In genomic region chr2:86533589-86533988, GRCh38 we compare ENCODE assay signal across 28 cellular contexts. TPM values are rescaled to one million over a fixed set of nuclear protein-coding genes. Genes with fewer than 3 reads are reported as not detected.
DNase-seq lines count a peak whose midpoint lies in the region; ATAC-seq, FAIRE-seq and TF ChIP-seq lines count a peak whose summit lies in the region.
"Had no signal": no experiment of that assay in that cellular context is flagged by ENCODE, and none has a peak within 500 bp of the region (broad histone marks: within the 10 kb centered on the region; RNA-seq: fewer than 3 reads in every experiment).

No MANE protein-coding gene starts in this region.

- H2AFZ ChIP-seq in HepG2 (ENCODE audit: low read length): no peak overlapping the region

- no peaks in the 10 kb centered on the region for H4K20me1 ChIP-seq in HepG2 (ENCODE audit: insufficient read depth, low read length)
- H4K20me1 ChIP-seq: BLaER1 had no signal

- H3K4me1 ChIP-seq in HepG2 (ENCODE audit: insufficient read depth, low read length) (no peaks in the 10 kb centered on the region), right lobe of liver (no peaks in the 10 kb centered on the region)
- H3K4me1 ChIP-seq: BE2C, BLaER1 had no signal

- TF ChIP-seq EP300 in HepG2 (IDR thresholded peaks at IDR 0.05; ENCODE audit: low read depth in 2 of 2, low read length in 2 of 2): no peak
- TF ChIP-seq EP300 in HepG2 (CRISPR knock-in tag; IDR thresholded peaks at IDR 0.05; ENCODE audit: borderline replicate concordance): no peak

- no peak overlapping the region for H3K4me3 ChIP-seq in HepG2 (replicated peaks in 1 of 3; ENCODE audit: insufficient read depth in 1 of 3, low read depth in 2 of 3, low read length in 3 of 3)
- no peak overlapping the region for H3K4me3 ChIP-seq in right lobe of liver
- H3K4me3 ChIP-seq: BLaER1, GM12878 had no signal

- H3K27me3 Mint-ChIP-seq in T-helper 17 cell (no peaks in the 10 kb centered on the region), endothelial cell (ENCODE audit: unreplicated experiment) (no peaks in the 10 kb centered on the region)
- H3K27me3 Mint-ChIP-seq: CD4-positive, alpha-beta memory T cell; CD4-positive, CD25-positive, alpha-beta regulatory T cell; CD8-positive, alpha-beta memory T cell had no signal

- DNase-seq in HepG2 (ENCODE audit: low spot score) (no peak), right lobe of liver (no peak), T-helper 17 cell (no peak), endothelial cell (ENCODE audit: low spot score) (no peak), Ammon's horn (ENCODE audit: low spot score) (no peak), kidney tubule cell (ENCODE audit: low spot score) (no peak)
- DNase-seq: 8988T; AML-193; BE2C; C1 segment of cervical spinal cord; CD4-positive, alpha-beta memory T cell; CD4-positive, CD25-positive, alpha-beta regulatory T cell; CD8-positive, alpha-beta memory T cell; COR-L47; DMS 273 treated with DMSO at 0.1 percent for 48 hours; DMS153; DMS53; DMS79; DND-41; EL; GDM1 had no signal

- POLR2A ChIA-PET in HepG2 (lab: Yijun Ruan, JAX): no interaction called here

- H3K27ac ChIP-seq in HepG2 (ENCODE audit: extremely low read length, insufficient read depth, low read length) (no peak overlapping the region), right lobe of liver (no peak overlapping the region)
- H3K27ac ChIP-seq: BLaER1 had no signal

- H3K36me3 Mint-ChIP-seq in T-helper 17 cell (ENCODE audit: low read depth) (peaks cover 6% of the 10 kb centered on the region), endothelial cell (ENCODE audit: low read depth, unreplicated experiment) (peaks cover 20% of the 10 kb centered on the region)

- ATAC-seq in HepG2: no peak
- ATAC-seq in right lobe of liver: no peak
- no peak for ATAC-seq in T-helper 17 cell
- ATAC-seq in GM18520 (IDR thresholded peaks at IDR 0.05; ENCODE audit: unreplicated experiment): no peak
- ATAC-seq: GM12878 had no signal

- H3K9me3 ChIP-seq in HepG2 (ENCODE audit: low read length) (peaks cover 9% of the 10 kb centered on the region; the same call in 1 of the 2 replicates), right lobe of liver (no peaks in the 10 kb centered on the region), T-helper 17 cell (ENCODE audit: control insufficient read depth, low read length, poor library complexity, severe bottlenecking) (no peaks in the 10 kb centered on the region)
- H3K9me3 ChIP-seq: BE2C had no signal

- FAIRE-seq in HepG2 (lab: Jason Lieb, UNC): no peak
- FAIRE-seq: A204.1, GM12878, GM12892, GM18507 had no signal

- H3K9ac ChIP-seq in HepG2 (ENCODE audit: insufficient read depth, low read depth, low read length): no peak overlapping the region
- H3K9ac ChIP-seq: BLaER1 had no signal

- in situ Hi-C loops in HepG2 (cut with HindIII; ENCODE audit: extremely low pct_ligation_motif_present, low pct_unique_long_range_greater_than_20kb): no loop called here

- H3K36me3 ChIP-seq in HepG2 (replicated peaks in 1 of 2; ENCODE audit: control insufficient read depth in 1 of 2, insufficient read depth in 2 of 2, low read length in 2 of 2) (peaks cover 1 to 4% of the 10 kb centered on the region in 2 experiments; a peak in 1 of 5 replicates), right lobe of liver (no peaks in the 10 kb centered on the region)
- H3K36me3 ChIP-seq: BE2C had no signal

- no peak overlapping the region for H3K27ac Mint-ChIP-seq in T-helper 17 cell
- no peak overlapping the region for H3K27ac Mint-ChIP-seq in endothelial cell (ENCODE audit: unreplicated experiment)

- WGBS in HepG2 (ENCODE audit: low lambda C conversion rate): 95% methylated on average over 3 of the region's 3 CpGs
- WGBS in right lobe of liver (ENCODE audit: insufficient coverage, low coverage, low lambda C conversion rate, missing lambda C conversion rate): 81% methylated on average over 2 of the region's 3 CpGs

- TF ChIP-seq CTCF in HepG2 (CRISPR knock-in tag; IDR thresholded peaks at IDR 0.05) (no peak), right lobe of liver (IDR thresholded peaks at IDR 0.05) (no peak), endothelial cell (IDR thresholded peaks at IDR 0.05; ENCODE audit: unreplicated experiment) (no peak)

- H3K4me2 ChIP-seq in HepG2 (ENCODE audit: low read depth, low read length): no peak overlapping the region
- H3K4me2 ChIP-seq: BLaER1 had no signal

- BruUV-seq in HepG2 (replicated peaks; lab: Mats Ljungman, UMichigan): no TSS peak

- no peak for TF ChIP-seq POLR2A in HepG2 (IDR thresholded peaks at IDR 0.05; ENCODE audit: insufficient read depth in 1 of 2, low read depth in 2 of 2, low read length in 2 of 2)
- no peak for TF ChIP-seq POLR2A in right lobe of liver (IDR thresholded peaks at IDR 0.05)

- H3K9me3 Mint-ChIP-seq in endothelial cell (ENCODE audit: unreplicated experiment): peaks cover 4% of the 10 kb centered on the region

- peaks cover 14% of the 10 kb centered on the region for H3K4me1 Mint-ChIP-seq in T-helper 17 cell
- H3K4me1 Mint-ChIP-seq in endothelial cell (ENCODE audit: unreplicated experiment): no peaks in the 10 kb centered on the region
- H3K4me1 Mint-ChIP-seq: CD14-positive monocyte had no signal

- H3K27me3 ChIP-seq in HepG2 (ENCODE audit: control insufficient read depth in 1 of 2, insufficient read depth in 2 of 2, low read length in 2 of 2): no peaks in the 10 kb centered on the region
- H3K27me3 ChIP-seq in right lobe of liver: no peaks in the 10 kb centered on the region
- H3K27me3 ChIP-seq: BE2C, BLaER1 had no signal

- no peak for TF ChIP-seq RAD21 in HepG2 (CRISPR knock-in tag; IDR thresholded peaks at IDR 0.05)

- no peaks in the 10 kb centered on the region for H3K79me2 ChIP-seq in HepG2 (ENCODE audit: insufficient read depth, low read length)

- peak overlapping the region; percentile 22 for H3K4me3 Mint-ChIP-seq in T-helper 17 cell
- H3K4me3 Mint-ChIP-seq in endothelial cell (ENCODE audit: unreplicated experiment): peak overlapping the region; percentile 7
- H3K4me3 Mint-ChIP-seq: CD14-positive monocyte; CD4-positive, CD25-positive, alpha-beta regulatory T cell had no signal

- intact Hi-C loops in HepG2 (cut with micrococcal nuclease; ENCODE audit: unreplicated experiment) (no loop called here), right lobe of liver (cut with DNase I) (no loop called here)

- CTCF ChIA-PET in HepG2 (lab: Yijun Ruan, JAX; ENCODE audit: low intra/inter-chr PET ratio, low total read pairs): no interaction called here

TF ChIP-seq in HepG2, 621 proteins besides CTCF, POLR2A, EP300 and RAD21 (continues in another document):
- TF ChIP-seq ZNF34 (CRISPR knock-in tag; IDR thresholded peaks at IDR 0.05; ENCODE audit: borderline replicate concordance) (no peak), ZNF274 (CRISPR knock-in tag; IDR thresholded peaks at IDR 0.05) (no peak), ERF (CRISPR knock-in tag; IDR thresholded peaks at IDR 0.05) (no peak), ZNF136 (CRISPR knock-in tag; IDR thresholded peaks at IDR 0.05; ENCODE audit: low read depth) (no peak), ZFP90 (CRISPR knock-in tag; IDR thresholded peaks at IDR 0.05; ENCODE audit: borderline replicate concordance) (peak; percentile 98)

RNA-seq across cellular contexts. Expression of gene CHMP3, which starts 29.7 kb away (rescaled TPM):
- 114 and 154 TPM in 2 replicates for total RNA-seq in HepG2 (2016; rRNA removed; fragmentation: Illumina TruSeq; extraction: Trizol)
- 71.2 and 80.6 TPM in 2 replicates for total RNA-seq in HepG2 (2016; cell fraction: cytosol; rRNA removed; fragmentation: Illumina TruSeq; extraction: Trizol; ENCODE audit: low read depth)
- total RNA-seq in HepG2 (2016; cell fraction: insoluble cytoplasmic fraction; rRNA removed; fragmentation: Illumina TruSeq; extraction: Trizol): 108 and 156 TPM in 2 replicates
- total RNA-seq in HepG2 (2016; cell fraction: membrane; rRNA removed; fragmentation: Illumina TruSeq; extraction: Trizol): 138 and 146 TPM in 2 replicates
- total RNA-seq in HepG2 (2016; cell fraction: nucleus; rRNA removed; fragmentation: Illumina TruSeq; extraction: Trizol): 48.2 and 51.8 TPM in 2 replicates
- 53.9 and 64.1 TPM in 2 replicates for polyA plus RNA-seq in HepG2 (2011; rRNA removed)
- 41.7 and 60.7 TPM in 2 replicates for polyA plus RNA-seq in HepG2 (2011; cell fraction: cytosol; rRNA removed)
- 13.1 and 19.6 TPM in 2 replicates for polyA plus RNA-seq in HepG2 (2011; cell fraction: nucleus; rRNA removed)
- 82.9 and 84.9 TPM in 2 replicates for polyA plus RNA-seq in HepG2 (2012)
- 151 and 156 TPM in 2 replicates for polyA plus RNA-seq in HepG2 (2016; cell fraction: cytosol; fragmentation: Illumina TruSeq; extraction: Trizol; ENCODE audit: low read depth)
- polyA plus RNA-seq in HepG2 (2016; cell fraction: insoluble cytoplasmic fraction; fragmentation: Illumina TruSeq; extraction: Trizol; ENCODE audit: low read depth): 190 and 193 TPM in 2 replicates
- 182 and 183 TPM in 2 replicates for polyA plus RNA-seq in HepG2 (2016; cell fraction: membrane; fragmentation: Illumina TruSeq; extraction: Trizol; ENCODE audit: low read depth)
- 65.8 and 79.0 TPM in 2 replicates for polyA plus RNA-seq in HepG2 (2016; cell fraction: nucleus; fragmentation: Illumina TruSeq; extraction: Trizol; ENCODE audit: insufficient read depth, low read depth)
- 27.5 and 37.8 TPM in 2 replicates for polyA minus RNA-seq in HepG2 (2011; rRNA and poly(A)+ RNA removed; ENCODE audit: low replicate concordance)
- 26.5 and 29.3 TPM in 2 replicates for polyA minus RNA-seq in HepG2 (2011; cell fraction: cytosol; rRNA and poly(A)+ RNA removed)
- polyA minus RNA-seq in HepG2 (2011; cell fraction: nucleus; rRNA and poly(A)+ RNA removed): 32.2 and 43.8 TPM in 2 replicates
- total RNA-seq in right lobe of liver: 10 to 100 TPM; 16.2 to 29.3 (median 24.4) TPM
- 10 to 100 TPM; 53.9 to 70.2 TPM for total RNA-seq in T-helper 17 cell
- 70.5 TPM for total RNA-seq in endothelial cell (ENCODE audit: unreplicated experiment)
